ENCODE assay signal across 8 cellular contexts in the genomic region with DNA sequence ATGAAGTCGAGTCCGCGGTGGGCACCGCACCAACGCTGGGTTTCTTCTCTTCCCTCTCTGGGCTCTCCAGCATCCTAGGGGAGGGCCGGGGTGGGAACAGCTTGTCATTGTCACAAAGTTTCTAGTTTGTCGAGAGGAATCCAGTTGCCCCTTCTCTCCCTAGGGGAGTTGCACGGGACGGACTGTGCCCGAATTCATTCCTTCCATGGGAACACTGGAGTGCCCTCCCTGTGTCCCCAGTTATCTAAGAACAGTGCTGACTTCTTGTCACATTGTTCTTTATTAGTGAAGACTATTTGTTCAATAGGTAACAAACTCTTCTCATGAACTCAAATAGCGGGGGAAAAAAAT. TPM values are rescaled to one million over a fixed set of nuclear protein-coding genes. Genes with fewer than 3 reads are reported as not detected.
A peak's percentile ranks its signal among the peaks of the same experiment; 100 is the strongest.
DNase-seq lines count a peak whose midpoint lies in the region; ATAC-seq and TF ChIP-seq lines count a peak whose summit lies in the region.

No MANE protein-coding gene starts in this region.

- no peak overlapping the region for H2BK120ac ChIP-seq in mesenchymal stem cell (ENCODE audit: low read depth, low read length)

- peak overlapping the region; percentile 64 for H3K27ac Mint-ChIP-seq in activated CD8-positive, alpha-beta memory T cell treated with anti-CD3 and anti-CD28 coated beads, Interleukin-2, amount 10 ng/mL, durations not matched to agents 7 days and 5 days

- ATAC-seq in activated CD8-positive, alpha-beta memory T cell treated with anti-CD3 and anti-CD28 coated beads, Interleukin-2, amount 10 ng/mL, durations not matched to agents 7 days and 5 days, result no peak
- ATAC-seq in HG02852 (IDR thresholded peaks at IDR 0.05; ENCODE audit: unreplicated experiment) (no peak), aorta (ENCODE audit: low FRiP score) (no peak)

- H3K4me3 Mint-ChIP-seq in activated CD8-positive, alpha-beta memory T cell treated with anti-CD3 and anti-CD28 coated beads, Interleukin-2, amount 10 ng/mL, durations not matched to agents 7 days and 5 days, result peak overlapping the region; percentile 69

- H3K4me3 ChIP-seq in mammary epithelial cell (replicated peaks in 1 of 3; ENCODE audit: insufficient read depth in 1 of 3, low read depth in 2 of 3, low read length in 3 of 3) (peak overlapping the region; percentile 53 to 75 (median 62)), mesenchymal stem cell (ENCODE audit: insufficient read depth in 1 of 2, low read depth in 1 of 2, low read length in 2 of 2) (peak overlapping the region; percentile 88 to 91), tibial artery (peak overlapping the region; percentile 69 to 89), aorta (ENCODE audit: low read length in 2 of 2) (no peak overlapping the region)

- no TSS peak for BruUV-seq in mammary epithelial cell (replicated peaks; lab: Mats Ljungman, UMichigan)

- H3K27ac ChIP-seq in mammary epithelial cell (ENCODE audit: insufficient read depth, low read depth, low read length) (peak overlapping the region; percentile 43), mesenchymal stem cell (ENCODE audit: low read length, poor library complexity, severe bottlenecking) (peak overlapping the region; percentile 61), tibial artery (peak overlapping the region; percentile 90 to 92), aorta (ENCODE audit: low read depth in 1 of 2, low read length in 2 of 2) (peak overlapping the region in 1 of 2 donors; percentile 16)

- 72% methylated on average over 3 of the region's 11 CpGs for WGBS in mammary epithelial cell (ENCODE audit: low coverage, missing lambda C conversion rate)
- WGBS in mesenchymal stem cell, result 82% methylated on average over 11 of the region's 11 CpGs
- 53 to 57% methylated on average over 11 of the region's 11 CpGs for WGBS in aorta, 2 donors

- H3K23ac ChIP-seq in mesenchymal stem cell (ENCODE audit: low read length in 2 of 2), result no peak overlapping the region

- no peak overlapping the region for H3K4ac ChIP-seq in mesenchymal stem cell (ENCODE audit: low read depth in 1 of 2, low read length in 2 of 2)

- peak overlapping the region; percentile 21 for H2AK5ac ChIP-seq in mesenchymal stem cell (ENCODE audit: low read length, severe bottlenecking)

- in situ Hi-C loops in mammary epithelial cell (cut with MboI; ENCODE audit: low sequenced_read_pairs in 2 of 2), result no loop called here

- peak overlapping the region in 1 of 2 experiments; percentile 42 for H3K14ac ChIP-seq in mesenchymal stem cell (ENCODE audit: low read length in 2 of 2)

- CTCF ChIA-PET in activated CD8-positive, alpha-beta memory T cell treated with anti-CD3 and anti-CD28 coated beads, Interleukin-2, amount 10 ng/mL, durations not matched to agents 7 days and 5 days (lab: Charles Lee), result interaction anchor here (1.2 to 2.8 kb wide), 4 partner anchors 23 to 143 kb away, joined by 4 to 16 read pairs (median 8); no protein-coding TSS in a partner anchor
- CTCF ChIA-PET in mammary epithelial cell (lab: Charles Lee; ENCODE audit: low non-redundant PET), result no interaction called here

- H3K9me3 ChIP-seq in mammary epithelial cell (replicated peaks; ENCODE audit: insufficient read depth, low read length) (no peaks in the 10 kb centered on the region), mesenchymal stem cell (ENCODE audit: control insufficient read depth, low read length) (no peaks in the 10 kb centered on the region), tibial artery (no peaks in the 10 kb centered on the region), aorta (ENCODE audit: control insufficient read depth, low read length) (no peaks in the 10 kb centered on the region)

- DNase-seq in activated CD8-positive, alpha-beta memory T cell treated with anti-CD3 and anti-CD28 coated beads, Interleukin-2, amount 10 ng/mL, durations not matched to agents 7 days and 5 days, result no peak
- no peak for DNase-seq in activated CD8-positive, alpha-beta memory T cell treated with anti-CD3 and anti-CD28 coated beads for 24 hours
- DNase-seq in mammary epithelial cell (no peak), mesenchymal stem cell (no peak), tibial artery (no peak), aorta (no peak), DMS153 treated with DMSO at 0.1 percent for 48 hours (lab: John Stamatoyannopoulos, UW; ENCODE audit: unreplicated experiment) (no peak)

- no peak overlapping the region for H2BK15ac ChIP-seq in mesenchymal stem cell (ENCODE audit: low read depth, poor library complexity, severe bottlenecking)

- peak overlapping the region in 1 of 2 experiments; percentile 70 for H2BK12ac ChIP-seq in mesenchymal stem cell (ENCODE audit: low read length in 2 of 2)

- H3K36me3 Mint-ChIP-seq in activated CD8-positive, alpha-beta memory T cell treated with anti-CD3 and anti-CD28 coated beads, Interleukin-2, amount 10 ng/mL, durations not matched to agents 7 days and 5 days, result peaks cover 27% of the 10 kb centered on the region

- TF ChIP-seq CTCF in mammary epithelial cell (conservative IDR thresholded peaks at IDR 0.05 in 1 of 2, IDR thresholded peaks at IDR 0.05 in 1 of 2; ENCODE audit: extremely low read depth in 1 of 2, insufficient read depth in 1 of 2, low read depth in 1 of 2, low read length in 2 of 2) (no peak), tibial artery (IDR thresholded peaks at IDR 0.05) (no peak)

- H3K27me3 Mint-ChIP-seq in activated CD8-positive, alpha-beta memory T cell treated with anti-CD3 and anti-CD28 coated beads, Interleukin-2, amount 10 ng/mL, durations not matched to agents 7 days and 5 days, result peaks cover 20% of the 10 kb centered on the region

- no peaks in the 10 kb centered on the region for H3K9me3 Mint-ChIP-seq in activated CD8-positive, alpha-beta memory T cell treated with anti-CD3 and anti-CD28 coated beads, Interleukin-2, amount 10 ng/mL, durations not matched to agents 7 days and 5 days (ENCODE audit: low read depth)

- H2AFZ ChIP-seq in mammary epithelial cell (ENCODE audit: low read depth, low read length) (peak overlapping the region; percentile 72), mesenchymal stem cell (ENCODE audit: low read depth, low read length) (no peak overlapping the region)

- intact Hi-C loops in mammary epithelial cell (cut with micrococcal nuclease), result no loop called here
- intact Hi-C loops in tibial artery (cut with DNase I; ENCODE audit: low total_unique reads), result no loop called here
- intact Hi-C loops in aorta (cut with DNase I), result no loop called here

- H4K20me1 ChIP-seq in mammary epithelial cell (ENCODE audit: insufficient read depth, low read length), result no peaks in the 10 kb centered on the region

- H3K4me2 ChIP-seq in mammary epithelial cell (ENCODE audit: insufficient read depth, low read depth, low read length), result peak overlapping the region; percentile 90
- peak overlapping the region; percentile 92 for H3K4me2 ChIP-seq in mesenchymal stem cell (ENCODE audit: low read length, poor library complexity, severe bottlenecking)

- peaks cover 46% of the 10 kb centered on the region for H3K79me2 ChIP-seq in mammary epithelial cell (ENCODE audit: insufficient read depth, low read length)

- H3K4me1 ChIP-seq in mammary epithelial cell (ENCODE audit: insufficient read depth, low read length) (peaks cover 31% of the 10 kb centered on the region), mesenchymal stem cell (ENCODE audit: control insufficient read depth, insufficient read depth, low read depth, low read length) (peaks cover 24% of the 10 kb centered on the region), tibial artery (peaks cover 0 to 28% (median 21%) of the 10 kb centered on the region in 4 donors), aorta (ENCODE audit: control insufficient read depth in 1 of 2, insufficient read depth in 2 of 2, low read length in 2 of 2) (no peaks in the 10 kb centered on the region)

- peaks cover 36% of the 10 kb centered on the region for H3K4me1 Mint-ChIP-seq in activated CD8-positive, alpha-beta memory T cell treated with anti-CD3 and anti-CD28 coated beads, Interleukin-2, amount 10 ng/mL, durations not matched to agents 7 days and 5 days

- peaks cover 13% of the 10 kb centered on the region for H3K79me1 ChIP-seq in mesenchymal stem cell (replicated peaks; ENCODE audit: low read length, poor library complexity, severe bottlenecking)

- peak overlapping the region in 1 of 2 experiments; percentile 86 for H3K18ac ChIP-seq in mesenchymal stem cell (ENCODE audit: low read depth in 1 of 2, low read length in 2 of 2)

- H3K27me3 ChIP-seq in mammary epithelial cell (ENCODE audit: insufficient read depth, low read length), result no peaks in the 10 kb centered on the region
- H3K27me3 ChIP-seq in mesenchymal stem cell (ENCODE audit: control insufficient read depth in 1 of 2, insufficient read depth in 1 of 2, low read length in 2 of 2), result no peaks in the 10 kb centered on the region
- H3K27me3 ChIP-seq in tibial artery, result no peaks in the 10 kb centered on the region
- H3K27me3 ChIP-seq in aorta (ENCODE audit: control insufficient read depth in 1 of 2, insufficient read depth in 2 of 2, low read length in 1 of 2), result no peaks in the 10 kb centered on the region

- H4K8ac ChIP-seq in mesenchymal stem cell (ENCODE audit: low read length), result no peak overlapping the region

- dilution Hi-C loops in mammary epithelial cell (cut with HindIII; ENCODE audit: low sequenced_read_pairs), result no loop called here

- H3K36me3 ChIP-seq in mammary epithelial cell (ENCODE audit: insufficient read depth, low read length) (peaks cover 5% of the 10 kb centered on the region), mesenchymal stem cell (ENCODE audit: control insufficient read depth in 1 of 2, insufficient read depth in 2 of 2, low read depth in 1 of 2, low read length in 2 of 2) (peaks cover 15 to 33% of the 10 kb centered on the region in 2 experiments), tibial artery (peaks cover 6 to 34% (median 18%) of the 10 kb centered on the region in 3 donors), aorta (ENCODE audit: control insufficient read depth in 1 of 2, insufficient read depth in 2 of 2, low read length in 1 of 2) (no peaks in the 10 kb centered on the region)

- H2BK5ac ChIP-seq in mesenchymal stem cell (ENCODE audit: low read depth, low read length, poor library complexity, severe bottlenecking), result no peak overlapping the region

- H4K91ac ChIP-seq in mesenchymal stem cell (ENCODE audit: low read length), result no peak overlapping the region

- H3K9ac ChIP-seq in mammary epithelial cell (ENCODE audit: insufficient read depth, low read length) (peak overlapping the region; percentile 40), mesenchymal stem cell (ENCODE audit: low read length) (peak overlapping the region; percentile 86)

RNA-seq across cellular contexts. Expression of gene KLHL36, which starts 1.2 kb away (rescaled TPM):
- 10 to 100 TPM; 38.5 to 44.9 TPM for total RNA-seq in activated CD8-positive, alpha-beta memory T cell treated with anti-CD3 and anti-CD28 coated beads, Interleukin-2, amount 10 ng/mL, durations not matched to agents 7 days and 5 days
- 100 to 1,000 TPM in 1 of 2 donors, 10 to 100 TPM in 1; 52.9 to 103 TPM for total RNA-seq in mammary epithelial cell
- polyA plus RNA-seq in mammary epithelial cell, result 38.8 TPM
- polyA minus RNA-seq in mammary epithelial cell, result 35.9 TPM
- polyA plus RNA-seq in mesenchymal stem cell (2013, experiment 1 of 2), result 19.3 TPM
- 18.4 TPM for polyA plus RNA-seq in mesenchymal stem cell (2013, experiment 2 of 2)
- total RNA-seq in aorta, result 10 to 100 TPM; 48.0 to 60.0 TPM
- 10 to 100 TPM; 10.1 to 25.6 TPM for polyA plus RNA-seq in aorta

RNA-seq across cellular contexts. Expression of gene COTL1, which starts 31.6 kb away (rescaled TPM):
- 1,000 to 10,000 TPM; 1,052 to 1,190 TPM for total RNA-seq in activated CD8-positive, alpha-beta memory T cell treated with anti-CD3 and anti-CD28 coated beads, Interleukin-2, amount 10 ng/mL, durations not matched to agents 7 days and 5 days
- total RNA-seq in mammary epithelial cell (100 to 1,000 TPM in 1 of 2 donors, 10 to 100 TPM in 1; 79.2 to 202 TPM), aorta (10 to 100 TPM; 61.9 to 69.9 TPM)
- polyA plus RNA-seq in mammary epithelial cell (190 TPM), aorta (10 to 100 TPM; 22.8 to 58.1 TPM)
- polyA minus RNA-seq in mammary epithelial cell, result 217 TPM
- polyA plus RNA-seq in mesenchymal stem cell (2013, experiment 1 of 2), result 264 TPM
- 251 TPM for polyA plus RNA-seq in mesenchymal stem cell (2013, experiment 2 of 2)

RNA-seq across cellular contexts. Expression of gene USP10, which starts 50.3 kb away (rescaled TPM):
- total RNA-seq in activated CD8-positive, alpha-beta memory T cell treated with anti-CD3 and anti-CD28 coated beads, Interleukin-2, amount 10 ng/mL, durations not matched to agents 7 days and 5 days, result 100 to 1,000 TPM in 1 of 2 experiments, 10 to 100 TPM in 1; 90.9 to 117 TPM
- total RNA-seq in mammary epithelial cell (100 to 1,000 TPM in 1 of 2 donors, 10 to 100 TPM in 1; 60.5 to 111 TPM), aorta (10 to 100 TPM; 53.4 to 59.4 TPM)
- polyA plus RNA-seq in mammary epithelial cell (82.9 TPM), aorta (10 to 100 TPM; 14.0 to 26.8 TPM)
- 390 TPM for polyA minus RNA-seq in mammary epithelial cell
- 51.6 TPM for polyA plus RNA-seq in mesenchymal stem cell (2013, experiment 1 of 2)
- polyA plus RNA-seq in mesenchymal stem cell (2013, experiment 2 of 2), result 51.4 TPM

Comparison
In these comparisons a context has a peak if more than half of its experiments do, and no peak if none do; other contexts are left out.
1. H3K4me3 ChIP-seq: peak in mammary epithelial cell (3 of 3), mesenchymal stem cell (2 of 2) and tibial artery (2 of 2); none in aorta (0 of 2).
2. RNA of gene COTL1, which starts 31.6 kb away (total RNA-seq): 1,052 to 1,190 TPM in activated CD8-positive, alpha-beta memory T cell treated with anti-CD3 and anti-CD28 coated beads, Interleukin-2, amount 10 ng/mL, durations not matched to agents 7 days and 5 days; 79.2 to 202 TPM in mammary epithelial cell and 61.9 to 69.9 TPM in aorta; every median in the first group is over 4 times any median in the second.